In genomic region chr6:17353440-17354175, GRCh38 we compare ENCODE assay signal across 22 cellular contexts. TPM values are rescaled to one million over a fixed set of nuclear protein-coding genes. Genes with fewer than 3 reads are reported as not detected.
"Had no signal": no experiment of that assay in that cellular context is flagged by ENCODE, and none has a peak within 500 bp of the region (broad histone marks: within the 10 kb centered on the region; RNA-seq: fewer than 3 reads in every experiment).

No MANE protein-coding gene starts in this region.

- H3K36me3 Mint-ChIP-seq: mesothelial cell of epicardium; naive thymus-derived CD4-positive, alpha-beta T cell; neural progenitor cell had no signal

- H3K27ac Mint-ChIP-seq: mesothelial cell of epicardium; naive thymus-derived CD4-positive, alpha-beta T cell; nephron; neural progenitor cell; progenitor cell of endocrine pancreas had no signal

- H3K4me1 Mint-ChIP-seq: mesothelial cell of epicardium; naive thymus-derived CD4-positive, alpha-beta T cell; nephron had no signal

- H3K36me3 ChIP-seq: esophagus squamous epithelium, left lung, neural progenitor cell, stomach, thyroid gland had no signal

- DNase-seq: dermis blood vessel endothelial cell; effector memory CD4-positive, alpha-beta T cell; esophagus squamous epithelium; left lung; mesenchymal stem cell; naive thymus-derived CD4-positive, alpha-beta T cell; right cardiac atrium; stimulated activated CD4-positive, alpha-beta T cell treated with anti-CD3 and anti-CD28 coated beads, Interleukin-12 subunit alpha, Interleukin-12 subunit beta, amount 100 ng/mL, for 4 hours; stimulated activated CD4-positive, alpha-beta T cell treated with anti-CD3 and anti-CD28 coated beads, Interleukin-1b, Interleukin-23, amount 100 ng/mL, for 48 hours; stimulated activated CD4-positive, alpha-beta T cell treated with anti-CD3 and anti-CD28 coated beads, Interleukin-4, amount 100 ng/mL, for 1 hour; stimulated activated CD8-positive, alpha-beta memory T cell treated with anti-CD3 and anti-CD28 coated beads, Interleukin-4, amount 100 ng/mL, for 48 hours; stimulated activated naive CD4-positive, alpha-beta T cell; stomach; thyroid gland; trophoblast cell had no signal

- H3K27me3 Mint-ChIP-seq: progenitor cell of endocrine pancreas had no signal

- H3K4me1 ChIP-seq: esophagus squamous epithelium, left lung, neural progenitor cell, parathyroid adenoma, stomach, thyroid gland had no signal

- H3K4me2 ChIP-seq: neural progenitor cell, smooth muscle cell had no signal

- H3K27ac ChIP-seq: coronary artery, esophagus squamous epithelium, left lung, neural progenitor cell, parathyroid adenoma, stomach, thyroid gland had no signal

- H3K27me3 ChIP-seq: esophagus squamous epithelium, left lung, neural progenitor cell, stomach, thyroid gland had no signal

- H3K9me3 Mint-ChIP-seq: mesothelial cell of epicardium, nephron had no signal

- H3K9ac ChIP-seq: neural progenitor cell, parathyroid adenoma had no signal

- H3K9me3 ChIP-seq: esophagus squamous epithelium, left lung, stomach, thyroid gland had no signal

- ATAC-seq: left lung; naive thymus-derived CD4-positive, alpha-beta T cell; right cardiac atrium had no signal

- H2AFZ ChIP-seq: neural progenitor cell, parathyroid adenoma had no signal

- H3K79me2 ChIP-seq: parathyroid adenoma had no signal

- H3K4me3 ChIP-seq: coronary artery, esophagus squamous epithelium, left lung, neural progenitor cell, smooth muscle cell, stomach, thyroid gland had no signal

- H3K4me3 Mint-ChIP-seq: mesothelial cell of epicardium; naive thymus-derived CD4-positive, alpha-beta T cell; nephron; neural progenitor cell had no signal

RNA-seq across cellular contexts. Expression of gene CAP2, which starts 39.8 kb away (rescaled TPM):
- total RNA-seq: naive thymus-derived CD4-positive, alpha-beta T cell had no signal
- polyA plus RNA-seq: naive thymus-derived CD4-positive, alpha-beta T cell had no signal
